In the genomic region with DNA sequence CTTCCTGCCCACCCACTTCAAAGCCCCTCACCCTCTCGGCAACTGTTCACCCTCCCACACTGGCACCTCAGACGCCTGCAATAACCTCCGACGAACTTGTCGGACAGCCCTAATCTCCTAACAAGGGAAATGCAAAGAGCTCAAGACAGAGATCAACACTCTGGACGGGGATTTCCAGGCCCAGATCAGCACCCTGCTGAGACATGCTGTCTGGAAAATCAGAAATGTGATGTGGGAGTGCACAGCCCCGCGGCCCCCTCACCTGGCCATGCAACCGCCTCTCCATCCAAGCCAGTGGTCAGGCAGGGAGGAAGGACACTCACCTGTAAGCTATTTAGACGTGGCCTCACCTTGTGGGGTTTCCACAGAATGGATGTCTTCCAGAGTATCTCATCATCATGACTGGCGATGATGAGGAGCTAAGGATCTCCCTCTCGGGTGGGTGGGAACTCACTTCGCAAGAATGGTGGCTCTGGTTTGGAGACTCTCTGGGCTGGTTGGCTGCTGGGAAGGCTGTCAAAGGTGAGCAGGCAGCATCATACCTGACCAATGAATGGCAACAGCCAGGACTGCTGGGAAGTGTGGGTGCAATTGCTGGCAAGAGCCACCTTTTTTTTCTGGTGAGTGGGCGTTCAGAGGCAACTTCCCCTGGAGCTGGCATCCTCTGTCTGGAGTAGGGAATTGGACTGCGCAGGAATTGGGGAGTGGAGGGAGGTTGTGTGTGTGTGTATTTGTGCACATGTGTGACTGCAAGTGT, we compare ENCODE assay signal across 20 cellular contexts. TPM values are rescaled to one million over a fixed set of nuclear protein-coding genes. Genes with fewer than 3 reads are reported as not detected.
A peak's percentile ranks its signal among the peaks of the same experiment; 100 is the strongest.
DNase-seq lines count a peak whose midpoint lies in the region; FAIRE-seq and TF ChIP-seq lines count a peak whose summit lies in the region.
"Had no signal": no experiment of that assay in that cellular context is flagged by ENCODE, and none has a peak within 500 bp of the region (broad histone marks: within the 10 kb centered on the region; RNA-seq: fewer than 3 reads in every experiment).

No MANE protein-coding gene starts in this region.

- no peak overlapping the region for H3K4me2 ChIP-seq in mesendoderm (ENCODE audit: low read length)

- peak overlapping the region; percentile 37 for H2AK5ac ChIP-seq in mesendoderm (ENCODE audit: low read length)

- H3K9ac ChIP-seq in mesendoderm (ENCODE audit: low read length) (no peak overlapping the region), kidney (ENCODE audit: low read length in 2 of 2) (no peak overlapping the region)

- H3K4me1 ChIP-seq in mesendoderm (ENCODE audit: control insufficient read depth, low read depth, low read length): peaks cover 17% of the 10 kb centered on the region
- peaks cover 4 to 7% of the 10 kb centered on the region in 2 donors for H3K4me1 ChIP-seq in kidney (ENCODE audit: control insufficient read depth in 1 of 2, insufficient read depth in 1 of 2, low read depth in 1 of 2, low read length in 2 of 2)

- WGBS in mesendoderm (ENCODE audit: extremely low coverage, insufficient coverage, low lambda C conversion rate): no CpG with 5 or more reads among the region's 15 CpGs

- H3K27ac Mint-ChIP-seq in activated naive CD8-positive, alpha-beta T cell treated with anti-CD3 and anti-CD28 coated beads for 36 hours: peak overlapping the region; percentile 79
- peak overlapping the region; percentile 64 for H3K27ac Mint-ChIP-seq in type B pancreatic cell
- H3K27ac Mint-ChIP-seq: naive B cell had no signal

- H2BK15ac ChIP-seq in mesendoderm (replicated peaks; ENCODE audit: low read depth): no peak overlapping the region

- no peak overlapping the region for H3K18ac ChIP-seq in mesendoderm (ENCODE audit: low read length)

- no peak overlapping the region for H2BK120ac ChIP-seq in mesendoderm (ENCODE audit: low read depth, low read length)

- no peak overlapping the region for H3K4ac ChIP-seq in mesendoderm (ENCODE audit: low read depth, low read length)

- no peaks in the 10 kb centered on the region for H3K79me1 ChIP-seq in mesendoderm (ENCODE audit: low read length)

- H3K56ac ChIP-seq in mesendoderm (ENCODE audit: low read length): peak overlapping the region; percentile 30

- intact Hi-C loops in kidney (cut with DNase I): no loop called here

- H2BK5ac ChIP-seq in mesendoderm (ENCODE audit: low read length): peak overlapping the region; percentile 13

- peak; percentile 29 for DNase-seq in stimulated activated CD4-positive, alpha-beta T cell treated with anti-CD3 and anti-CD28 coated beads, Interleukin-15, amount 100 ng/mL, for 24 hours
- DNase-seq in stimulated activated CD4-positive, alpha-beta T cell treated with anti-CD3 and anti-CD28 coated beads, Interleukin-2, amount 100 ng/mL, for 48 hours: no peak
- DNase-seq in activated naive CD8-positive, alpha-beta T cell treated with anti-CD3 and anti-CD28 coated beads for 36 hours: peak; percentile 56
- DNase-seq in mesendoderm (peak; percentile 67), type B pancreatic cell (ENCODE audit: extremely low spot score, unreplicated experiment) (no peak), NCI-H1417 treated with DMSO at 0.1 percent for 48 hours (lab: John Stamatoyannopoulos, UW) (no peak), islet precursor cell (no peak), kidney (no peak)
- DNase-seq: aorta, COR-L47, lower lobe of right lung, naive B cell, NCI-H146, NCI-H345, testis had no signal

- H3K23ac ChIP-seq in mesendoderm (ENCODE audit: low read length): no peak overlapping the region

- peaks cover 2% of the 10 kb centered on the region for H3K36me3 Mint-ChIP-seq in activated naive CD8-positive, alpha-beta T cell treated with anti-CD3 and anti-CD28 coated beads for 36 hours
- no peaks in the 10 kb centered on the region for H3K36me3 Mint-ChIP-seq in type B pancreatic cell
- H3K36me3 Mint-ChIP-seq: naive B cell, T-cell had no signal

- no peak overlapping the region for H3K4me3 ChIP-seq in mesendoderm (ENCODE audit: low read length)
- no peak overlapping the region for H3K4me3 ChIP-seq in kidney (ENCODE audit: low read length in 2 of 2)
- H3K4me3 ChIP-seq: lower lobe of right lung, testis had no signal

- peaks cover 45% of the 10 kb centered on the region for H3K4me1 Mint-ChIP-seq in activated naive CD8-positive, alpha-beta T cell treated with anti-CD3 and anti-CD28 coated beads for 36 hours
- H3K4me1 Mint-ChIP-seq in type B pancreatic cell (ENCODE audit: unreplicated experiment): peaks cover 39% of the 10 kb centered on the region
- H3K4me1 Mint-ChIP-seq: naive B cell had no signal

- H3K79me2 ChIP-seq in mesendoderm (ENCODE audit: control insufficient read depth, insufficient read depth, low read length): no peaks in the 10 kb centered on the region

- no peak for FAIRE-seq in kidney (lab: Jason Lieb, UNC)
- FAIRE-seq: colon, G401.6, GM12891 had no signal

- H3K27ac ChIP-seq in mesendoderm (ENCODE audit: low read depth, low read length): no peak overlapping the region
- H3K27ac ChIP-seq in kidney (ENCODE audit: low read depth in 2 of 2, low read length in 2 of 2): no peak overlapping the region
- H3K27ac ChIP-seq: lower lobe of right lung, testis, VCaP had no signal

- no peak overlapping the region for H4K8ac ChIP-seq in mesendoderm (ENCODE audit: low read depth, low read length)

- H3K27me3 Mint-ChIP-seq in activated naive CD8-positive, alpha-beta T cell treated with anti-CD3 and anti-CD28 coated beads for 36 hours: no peaks in the 10 kb centered on the region
- no peaks in the 10 kb centered on the region for H3K27me3 Mint-ChIP-seq in type B pancreatic cell

- H3K27me3 ChIP-seq in mesendoderm (ENCODE audit: insufficient read depth, low read length, poor library complexity): no peaks in the 10 kb centered on the region
- H3K27me3 ChIP-seq: testis had no signal

- peak overlapping the region; percentile 35 for H3K4me3 Mint-ChIP-seq in activated naive CD8-positive, alpha-beta T cell treated with anti-CD3 and anti-CD28 coated beads for 36 hours
- no peak overlapping the region for H3K4me3 Mint-ChIP-seq in type B pancreatic cell
- H3K4me3 Mint-ChIP-seq: naive B cell had no signal

- no peak for TF ChIP-seq CTCF in type B pancreatic cell (conservative IDR thresholded peaks at IDR 0.05)
- TF ChIP-seq CTCF in kidney (IDR thresholded peaks at IDR 0.05; ENCODE audit: borderline replicate concordance, extremely low read depth, insufficient read depth): no peak

- peaks cover 4% of the 10 kb centered on the region for H3K9me3 Mint-ChIP-seq in activated naive CD8-positive, alpha-beta T cell treated with anti-CD3 and anti-CD28 coated beads for 36 hours
- no peaks in the 10 kb centered on the region for H3K9me3 Mint-ChIP-seq in type B pancreatic cell
- H3K9me3 Mint-ChIP-seq: naive B cell, T-cell had no signal

- H3K9me3 ChIP-seq in kidney (ENCODE audit: control insufficient read depth in 1 of 2, low read length in 2 of 2): no peaks in the 10 kb centered on the region
- H3K9me3 ChIP-seq: lower lobe of right lung, testis had no signal

- H3K36me3 ChIP-seq in mesendoderm (ENCODE audit: control insufficient read depth, insufficient read depth, low read length): no peaks in the 10 kb centered on the region
- H3K36me3 ChIP-seq in kidney (ENCODE audit: control insufficient read depth in 1 of 2, insufficient read depth in 2 of 2, low read length in 2 of 2): no peaks in the 10 kb centered on the region
- H3K36me3 ChIP-seq: lower lobe of right lung had no signal

- H4K5ac ChIP-seq in mesendoderm (ENCODE audit: low read length): no peak overlapping the region

RNA-seq across cellular contexts. Expression of a gene that starts 28.1 kb away (rescaled TPM):
- total RNA-seq in activated naive CD8-positive, alpha-beta T cell treated with anti-CD3 and anti-CD28 coated beads for 36 hours: 10 to 100 TPM; 29.1 to 31.5 TPM
- 0.41 TPM for polyA plus RNA-seq in mesendoderm (2013, experiment 1 of 2)
- polyA plus RNA-seq in mesendoderm (2013, experiment 2 of 2): 0.36 TPM
- total RNA-seq in type B pancreatic cell (ENCODE audit: low replicate concordance): 1.4 and 3.2 TPM in 2 replicates
- total RNA-seq in kidney: 2.7 TPM
- 5.9 TPM for polyA plus RNA-seq in kidney (ENCODE audit: insufficient read depth, low read depth, low replicate concordance)

Comparison
In these comparisons a context has a peak if more than half of its experiments do, and no peak if none do; other contexts are left out.
1. DNase-seq: peak in stimulated activated CD4-positive, alpha-beta T cell treated with anti-CD3 and anti-CD28 coated beads, Interleukin-15, amount 100 ng/mL, for 24 hours (single experiment), activated naive CD8-positive, alpha-beta T cell treated with anti-CD3 and anti-CD28 coated beads for 36 hours (single experiment) and mesendoderm (single experiment); none in stimulated activated CD4-positive, alpha-beta T cell treated with anti-CD3 and anti-CD28 coated beads, Interleukin-2, amount 100 ng/mL, for 48 hours (0 of 2), type B pancreatic cell (single experiment), NCI-H1417 treated with DMSO at 0.1 percent for 48 hours (single experiment), islet precursor cell (single experiment) and kidney (single experiment).